ENCODE assay signal across 28 cellular contexts in genomic region chr5:110072646-110073045, GRCh38.
"Had no signal": no experiment of that assay in that cellular context is flagged by ENCODE, and none has a peak within 500 bp of the region (broad histone marks: within the 10 kb centered on the region; RNA-seq: fewer than 3 reads in every experiment).

No MANE protein-coding gene starts in this region.

- H3K4me1 ChIP-seq: breast epithelium, gastrocnemius medialis, sigmoid colon, stomach, thyroid gland, upper lobe of right lung had no signal

- H3K27ac ChIP-seq: breast epithelium, epithelial cell of prostate, gastrocnemius medialis, ovary, sigmoid colon, stomach, thyroid gland, upper lobe of right lung had no signal

- DNase-seq: activated CD4-positive, alpha-beta memory T cell treated with anti-CD3 and anti-CD28 coated beads, Interleukin-2, amount 10 ng/mL, durations not matched to agents 7 days and 5 days; activated CD4-positive, alpha-beta T cell treated with anti-CD3 and anti-CD28 coated beads for 1 hour; activated CD4-positive, alpha-beta T cell treated with anti-CD3 and anti-CD28 coated beads, Interleukin-2, amount 10 ng/mL, durations not matched to agents 7 days and 5 days; activated CD8-positive, alpha-beta memory T cell treated with anti-CD3 and anti-CD28 coated beads, Interleukin-2, amount 50 U/mL, for 48 hours; activated gamma-delta T cell treated with Interleukin-2 at 50 U/mL for 16 hours; activated naive CD4-positive, alpha-beta T cell treated with anti-CD3 and anti-CD28 coated beads, Interleukin-2, amount 50 U/mL, for 16 hours; activated T-cell treated with anti-CD3 and anti-CD28 coated beads, Interleukin-2, amount 50 U/mL, for 24 hours; amniotic stem cell; central memory CD4-positive, alpha-beta T cell; gastrocnemius medialis; hippocampal formation; kidney; midbrain; naive thymus-derived CD4-positive, alpha-beta T cell; ovary; retina; sigmoid colon; stimulated activated CD4-positive, alpha-beta T cell treated with anti-CD3 and anti-CD28 coated beads, Interleukin-2, amount 100 ng/mL, for 24 hours; stimulated activated naive B cell treated with anti-CD40 and anti-IgM and Interleukin-4, amounts not matched to agents 10 μg/mL and 1 μg/mL and 100 μg/mL, for 72 hours; stomach; T-helper 17 cell; T1000; thyroid gland; upper lobe of right lung had no signal

- H3K27me3 Mint-ChIP-seq: activated CD4-positive, alpha-beta memory T cell treated with anti-CD3 and anti-CD28 coated beads, Interleukin-2, amount 10 ng/mL, durations not matched to agents 7 days and 5 days; activated CD4-positive, alpha-beta T cell treated with anti-CD3 and anti-CD28 coated beads, Interleukin-2, amount 10 ng/mL, durations not matched to agents 7 days and 5 days; progenitor cell of endocrine pancreas; stimulated activated naive B cell treated with anti-CD40 and anti-IgM and Interleukin-4, amounts not matched to agents 10 μg/mL and 1 μg/mL and 100 μg/mL, for 72 hours had no signal

- ATAC-seq: gastrocnemius medialis; naive thymus-derived CD4-positive, alpha-beta T cell; stimulated activated naive B cell treated with anti-CD40 and anti-IgM and Interleukin-4, amounts not matched to agents 10 μg/mL and 1 μg/mL and 100 μg/mL, for 72 hours; T-helper 17 cell; upper lobe of right lung had no signal

- H3K9me3 ChIP-seq: gastrocnemius medialis, ovary, thyroid gland, upper lobe of right lung had no signal

- H3K4me3 Mint-ChIP-seq: activated CD4-positive, alpha-beta memory T cell treated with anti-CD3 and anti-CD28 coated beads, Interleukin-2, amount 10 ng/mL, durations not matched to agents 7 days and 5 days; activated CD4-positive, alpha-beta T cell treated with anti-CD3 and anti-CD28 coated beads, Interleukin-2, amount 10 ng/mL, durations not matched to agents 7 days and 5 days; activated T-cell treated with anti-CD3 and anti-CD28 coated beads, Interleukin-2, amount 50 U/mL, for 24 hours; naive thymus-derived CD4-positive, alpha-beta T cell; stimulated activated naive B cell treated with anti-CD40 and anti-IgM and Interleukin-4, amounts not matched to agents 10 μg/mL and 1 μg/mL and 100 μg/mL, for 72 hours; T-helper 17 cell had no signal

- H3K36me3 ChIP-seq: breast epithelium, gastrocnemius medialis, ovary, sigmoid colon, stomach, thyroid gland, upper lobe of right lung had no signal

- H3K27me3 ChIP-seq: breast epithelium, gastrocnemius medialis, ovary, sigmoid colon, stomach, thyroid gland, upper lobe of right lung had no signal

- H3K27ac Mint-ChIP-seq: activated CD4-positive, alpha-beta memory T cell treated with anti-CD3 and anti-CD28 coated beads, Interleukin-2, amount 10 ng/mL, durations not matched to agents 7 days and 5 days; activated CD4-positive, alpha-beta T cell treated with anti-CD3 and anti-CD28 coated beads, Interleukin-2, amount 10 ng/mL, durations not matched to agents 7 days and 5 days; activated T-cell treated with anti-CD3 and anti-CD28 coated beads, Interleukin-2, amount 50 U/mL, for 24 hours; naive thymus-derived CD4-positive, alpha-beta T cell; stimulated activated naive B cell treated with anti-CD40 and anti-IgM and Interleukin-4, amounts not matched to agents 10 μg/mL and 1 μg/mL and 100 μg/mL, for 72 hours; T-helper 17 cell had no signal

- H3K4me3 ChIP-seq: breast epithelium, gastrocnemius medialis, ovary, sigmoid colon, smooth muscle cell, stomach, thyroid gland, upper lobe of right lung had no signal

- H3K4me1 Mint-ChIP-seq: activated CD4-positive, alpha-beta memory T cell treated with anti-CD3 and anti-CD28 coated beads, Interleukin-2, amount 10 ng/mL, durations not matched to agents 7 days and 5 days; activated CD4-positive, alpha-beta T cell treated with anti-CD3 and anti-CD28 coated beads, Interleukin-2, amount 10 ng/mL, durations not matched to agents 7 days and 5 days; stimulated activated naive B cell treated with anti-CD40 and anti-IgM and Interleukin-4, amounts not matched to agents 10 μg/mL and 1 μg/mL and 100 μg/mL, for 72 hours; T-helper 17 cell had no signal

- H3K4me2 ChIP-seq: smooth muscle cell had no signal
